Comparison of ENCODE assay signal across 11 cellular contexts in genomic region chr11:63564785-63565350, GRCh38. TPM values are rescaled to one million over a fixed set of nuclear protein-coding genes. Genes with fewer than 3 reads are reported as not detected.
DNase-seq lines count a peak whose midpoint lies in the region; ATAC-seq and TF ChIP-seq lines count a peak whose summit lies in the region.
"Had no signal": no experiment of that assay in that cellular context is flagged by ENCODE, and none has a peak within 500 bp of the region (broad histone marks: within the 10 kb centered on the region; RNA-seq: fewer than 3 reads in every experiment).

No MANE protein-coding gene starts in this region.

- intact Hi-C loops in transverse colon (cut with DNase I; ENCODE audit: low total_unique reads): no loop called here
- intact Hi-C loops in OCI-LY7 (cut with micrococcal nuclease; ENCODE audit: unreplicated experiment): no loop called here

- peaks cover 44% of the 10 kb centered on the region for H3K4me1 ChIP-seq in RWPE2 (ENCODE audit: insufficient read depth, poor library complexity, severe bottlenecking)
- H3K4me1 ChIP-seq in transverse colon: peaks cover 18 to 51% (median 27%) of the 10 kb centered on the region in 4 donors
- peaks cover 42% of the 10 kb centered on the region for H3K4me1 ChIP-seq in OCI-LY7 (ENCODE audit: insufficient read depth, low read length, poor library complexity, severe bottlenecking)

- 59% methylated on average over 4 of the region's 4 CpGs; no CpG with 5 or more reads in 1 of the 2 donors for WGBS in transverse colon (ENCODE audit: low coverage in 1 of 2), 2 donors

- H3K36me3 ChIP-seq in RWPE2 (ENCODE audit: low read depth) (no peaks in the 10 kb centered on the region), transverse colon (no peaks in the 10 kb centered on the region), OCI-LY7 (ENCODE audit: insufficient read depth, low read length) (no peaks in the 10 kb centered on the region)

- H3K9me2 ChIP-seq in OCI-LY7 (ENCODE audit: insufficient read depth, low read length): no peaks in the 10 kb centered on the region

- H3K27ac ChIP-seq in RWPE2 (ENCODE audit: poor library complexity, severe bottlenecking) (peak overlapping the region; percentile 75), transverse colon (peak overlapping the region; percentile 87 to 89 (median 89)), OCI-LY7 (ENCODE audit: low read depth, low read length, poor library complexity, severe bottlenecking) (no peak overlapping the region)

- H3K27me3 ChIP-seq in RWPE2 (ENCODE audit: insufficient read depth, poor library complexity, severe bottlenecking) (no peaks in the 10 kb centered on the region), transverse colon (no peaks in the 10 kb centered on the region)

- TF ChIP-seq EP300 in transverse colon (IDR thresholded peaks at IDR 0.05; ENCODE audit: low read depth): peak; percentile 61

- ATAC-seq in activated T-cell treated with anti-CD3 and anti-CD28 coated beads, Interleukin-2, amount 50 U/mL, for 72 hours (replicated peaks in 1 of 2): no peak
- peak; percentile 54 for ATAC-seq in RWPE2 (ENCODE audit: low read depth)
- no peak for ATAC-seq in HG02981 (IDR thresholded peaks at IDR 0.05; ENCODE audit: unreplicated experiment)

- H2AFZ ChIP-seq in OCI-LY7 (ENCODE audit: low read length): no peak overlapping the region

- in situ Hi-C loops in transverse colon (cut with MboI; ENCODE audit: low pct_ligation_motif_present in 1 of 4, low pct_unique_long_range_greater_than_20kb in 1 of 4, low sequenced_read_pairs in 3 of 4): no loop called here

- TF ChIP-seq POLR2A in transverse colon (IDR thresholded peaks at IDR 0.05): peak; percentile 35

- peak overlapping the region; percentile 34 to 41 for H3K4me3 Mint-ChIP-seq in activated T-cell treated with anti-CD3 and anti-CD28 coated beads, Interleukin-2, amount 50 U/mL, for 72 hours
- H3K4me3 Mint-ChIP-seq in immature natural killer cell: peak overlapping the region in 4 of 5 donors; percentile 6 to 32 (median 24)

- no peaks in the 10 kb centered on the region for H4K20me1 ChIP-seq in OCI-LY7 (ENCODE audit: insufficient read depth, low read length)

- CTCF ChIA-PET in OCI-LY7 (lab: Charles Lee; ENCODE audit: unreplicated experiment): no interaction called here

- no peaks in the 10 kb centered on the region for H3K79me2 ChIP-seq in OCI-LY7 (ENCODE audit: insufficient read depth, low read depth, low read length)

- no peaks in the 10 kb centered on the region for H3K36me3 Mint-ChIP-seq in activated T-cell treated with anti-CD3 and anti-CD28 coated beads, Interleukin-2, amount 50 U/mL, for 72 hours (ENCODE audit: insufficient read depth in 2 of 2)
- no peaks in the 10 kb centered on the region for H3K36me3 Mint-ChIP-seq in immature natural killer cell
- H3K36me3 Mint-ChIP-seq: IgD-negative memory B cell had no signal

- POLR2A ChIA-PET in OCI-LY7 (lab: Charles Lee): interaction anchor here (1.2 to 1.8 kb wide), 2 partner anchors 8 to 85 kb away, joined by 4 to 6 read pairs; no protein-coding TSS in a partner anchor

- H3K4me3 ChIP-seq in RWPE2 (ENCODE audit: severe bottlenecking) (no peak overlapping the region), transverse colon (no peak overlapping the region), OCI-LY7 (ENCODE audit: low read depth, low read length, poor library complexity, severe bottlenecking) (no peak overlapping the region)

- H3K27ac Mint-ChIP-seq in activated T-cell treated with anti-CD3 and anti-CD28 coated beads, Interleukin-2, amount 50 U/mL, for 72 hours: no peak overlapping the region
- H3K27ac Mint-ChIP-seq in immature natural killer cell: peak overlapping the region; percentile 73 to 94 (median 83)

- H3K9me3 Mint-ChIP-seq in activated T-cell treated with anti-CD3 and anti-CD28 coated beads, Interleukin-2, amount 50 U/mL, for 72 hours: no peaks in the 10 kb centered on the region
- no peaks in the 10 kb centered on the region for H3K9me3 Mint-ChIP-seq in immature natural killer cell

- no peak for DNase-seq in activated T-cell treated with anti-CD3 and anti-CD28 coated beads, Interleukin-2, amount 50 U/mL, for 72 hours
- DNase-seq in activated T-cell treated with anti-CD3 and anti-CD28 coated beads for 4 hours: no peak
- no peak for DNase-seq in RWPE2 (ENCODE audit: low spot score)
- no peak for DNase-seq in immature natural killer cell
- DNase-seq in transverse colon: peak; percentile 82
- DNase-seq in EL: no peak
- DNase-seq in OCI-LY7 (ENCODE audit: low spot score): no peak
- DNase-seq: foreskin fibroblast, mesenchymal stem cell had no signal

- H3K4me2 ChIP-seq in OCI-LY7 (ENCODE audit: low read length): no peak overlapping the region

- TF ChIP-seq CTCF in RWPE2 (IDR thresholded peaks at IDR 0.05; ENCODE audit: poor library complexity, severe bottlenecking): no peak
- TF ChIP-seq CTCF in transverse colon (IDR thresholded peaks at IDR 0.05): peak in 2 of 5 experiments; percentile 38 to 45
- TF ChIP-seq CTCF in OCI-LY7 (conservative IDR thresholded peaks at IDR 0.05; ENCODE audit: low read length): no peak

- no peaks in the 10 kb centered on the region for H3K27me3 Mint-ChIP-seq in activated T-cell treated with anti-CD3 and anti-CD28 coated beads, Interleukin-2, amount 50 U/mL, for 72 hours (ENCODE audit: low read depth)
- H3K27me3 Mint-ChIP-seq in immature natural killer cell (ENCODE audit: low read depth in 3 of 3): peaks cover 3 to 10% (median 9%) of the 10 kb centered on the region in 3 donors

- peaks cover 64% of the 10 kb centered on the region for H3K4me1 Mint-ChIP-seq in activated T-cell treated with anti-CD3 and anti-CD28 coated beads, Interleukin-2, amount 50 U/mL, for 72 hours (ENCODE audit: low read depth)
- H3K4me1 Mint-ChIP-seq in immature natural killer cell: peaks cover 65 to 76% of the 10 kb centered on the region in 2 donors

- H3K9me3 ChIP-seq in RWPE2 (ENCODE audit: severe bottlenecking) (no peaks in the 10 kb centered on the region), transverse colon (no peaks in the 10 kb centered on the region), OCI-LY7 (ENCODE audit: low read length) (no peaks in the 10 kb centered on the region)

- no TSS peak for BruUV-seq in OCI-LY7 (replicated peaks; lab: Mats Ljungman, UMichigan)

RNA-seq across cellular contexts. Expression of gene PLAAT2, which starts 1.7 kb away (rescaled TPM):
- under 1 TPM in 1 of 2 donors, not detected in 1; 0.35 TPM for total RNA-seq in activated T-cell treated with anti-CD3 and anti-CD28 coated beads, Interleukin-2, amount 50 U/mL, for 72 hours
- polyA plus RNA-seq in immature natural killer cell: 1 to 10 TPM in 2 of 3 donors, not detected in 1; 2.8 to 3.0 TPM
- total RNA-seq in transverse colon: 10 to 100 TPM in 3 of 4 donors, not detected in 1; 38.7 to 47.9 (median 43.0) TPM
- not detected in 2 replicates for total RNA-seq in OCI-LY7 (2014; rRNA removed; shearing (Covaris generic))
- total RNA-seq in OCI-LY7 (2022): not detected in 2 replicates

RNA-seq across cellular contexts. Expression of gene PLAAT4, which starts 28.3 kb away (rescaled TPM):
- total RNA-seq in activated T-cell treated with anti-CD3 and anti-CD28 coated beads, Interleukin-2, amount 50 U/mL, for 72 hours: 100 to 1,000 TPM in 1 of 2 donors, 10 to 100 TPM in 1; 60.6 to 101 TPM
- 100 to 1,000 TPM; 886 to 933 (median 906) TPM for polyA plus RNA-seq in immature natural killer cell
- total RNA-seq in transverse colon (10 to 100 TPM; 35.4 to 78.6 (median 40.7) TPM), OCI-LY7 (2022) (1.3 and 1.4 TPM in 2 replicates)
- 6.5 and 6.8 TPM in 2 replicates for total RNA-seq in OCI-LY7 (2014; rRNA removed; shearing (Covaris generic))

RNA-seq across cellular contexts. Expression of gene PLAAT3, which starts 49.4 kb away (rescaled TPM):
- total RNA-seq in activated T-cell treated with anti-CD3 and anti-CD28 coated beads, Interleukin-2, amount 50 U/mL, for 72 hours: 10 to 100 TPM in 1 of 2 donors, 1 to 10 TPM in 1; 6.3 to 11.5 TPM
- 10 to 100 TPM; 63.6 to 85.2 (median 84.6) TPM for polyA plus RNA-seq in immature natural killer cell
- total RNA-seq in transverse colon: 10 to 100 TPM in 3 of 4 donors, 1 to 10 TPM in 1; 8.6 to 16.7 (median 10.5) TPM
- not detected in 2 replicates for total RNA-seq in OCI-LY7 (2014; rRNA removed; shearing (Covaris generic))
- total RNA-seq in OCI-LY7 (2022): 0.70 TPM in 1 of 2 replicates, not detected in the other

RNA-seq across cellular contexts. Expression of gene LGALS12, which starts 59.0 kb away (rescaled TPM):
- under 1 TPM; 0.37 to 0.38 TPM for total RNA-seq in activated T-cell treated with anti-CD3 and anti-CD28 coated beads, Interleukin-2, amount 50 U/mL, for 72 hours
- polyA plus RNA-seq in immature natural killer cell: 1 to 10 TPM in 1 of 3 donors, not detected in 2; 1.7 TPM
- under 1 TPM in 1 of 4 donors, not detected in 3; 0.64 TPM for total RNA-seq in transverse colon
- total RNA-seq in OCI-LY7 (2014; rRNA removed; shearing (Covaris generic)): not detected in 2 replicates
- not detected in 2 replicates for total RNA-seq in OCI-LY7 (2022)

Comparison
In these comparisons a context has a peak if more than half of its experiments do, and no peak if none do; other contexts are left out.
1. RNA of gene PLAAT4, which starts 28.3 kb away (total RNA-seq): 60.6 to 101 TPM in activated T-cell treated with anti-CD3 and anti-CD28 coated beads, Interleukin-2, amount 50 U/mL, for 72 hours and 35.4 to 78.6 TPM in transverse colon; 1.3 to 6.8 TPM in OCI-LY7; every median in the first group is over 4 times any median in the second.
2. RNA of gene PLAAT3, which starts 49.4 kb away (total RNA-seq): 6.3 to 11.5 TPM in activated T-cell treated with anti-CD3 and anti-CD28 coated beads, Interleukin-2, amount 50 U/mL, for 72 hours and 8.6 to 16.7 TPM in transverse colon; 0.70 TPM in OCI-LY7; every median in the first group is over 4 times any median in the second.